29 cellular contexts compared by ENCODE assay signal in the genomic region with DNA sequence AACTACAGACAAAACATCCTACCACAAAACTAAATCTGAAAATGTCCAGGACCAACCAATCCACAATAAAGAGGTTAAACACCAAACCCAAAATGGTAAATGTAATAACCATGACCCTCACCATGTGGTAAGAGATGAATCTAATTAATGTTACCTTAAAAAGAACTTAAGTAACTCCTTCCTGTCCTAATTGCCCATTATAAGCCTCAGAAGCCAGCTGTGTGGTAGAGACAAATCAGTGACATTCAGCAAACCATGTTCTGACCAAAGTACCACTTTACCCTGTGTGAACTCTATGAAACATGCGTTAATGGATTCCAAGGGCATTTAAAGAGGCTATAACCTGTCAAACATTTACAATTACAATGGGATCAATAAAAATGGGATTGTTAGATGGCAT. TPM values are rescaled to one million over a fixed set of nuclear protein-coding genes. Genes with fewer than 3 reads are reported as not detected.
DNase-seq lines count a peak whose midpoint lies in the region; ATAC-seq and TF ChIP-seq lines count a peak whose summit lies in the region.
"Had no signal": no experiment of that assay in that cellular context is flagged by ENCODE, and none has a peak within 500 bp of the region (broad histone marks: within the 10 kb centered on the region; RNA-seq: fewer than 3 reads in every experiment).

No MANE protein-coding gene starts in this region.

- TF ChIP-seq CTCF in A673 (conservative IDR thresholded peaks at IDR 0.05; ENCODE audit: low read depth, low read length) (no peak), GM06990 (IDR thresholded peaks at IDR 0.05; ENCODE audit: insufficient read depth, low read length, poor library complexity, severe bottlenecking) (no peak), neural cell (IDR thresholded peaks at IDR 0.05; ENCODE audit: poor library complexity, severe bottlenecking) (no peak), GM23338 (conservative IDR thresholded peaks at IDR 0.05; ENCODE audit: low read depth in 2 of 2) (no peak)

- no peaks in the 10 kb centered on the region for H3K4me1 Mint-ChIP-seq in activated CD4-positive, alpha-beta T cell treated with anti-CD3 and anti-CD28 coated beads, Interleukin-2, amount 10 ng/mL, durations not matched to agents 7 days and 5 days
- H3K4me1 Mint-ChIP-seq in GM23338: no peaks in the 10 kb centered on the region
- H3K4me1 Mint-ChIP-seq: activated CD4-positive, alpha-beta memory T cell treated with anti-CD3 and anti-CD28 coated beads, Interleukin-2, amount 10 ng/mL, durations not matched to agents 7 days and 5 days had no signal

- H3F3A ChIP-seq in neural cell (ENCODE audit: insufficient read depth, low read length, poor library complexity, severe bottlenecking): no peaks in the 10 kb centered on the region
- H3F3A ChIP-seq in GM23338 (replicated peaks; ENCODE audit: low read depth): no peaks in the 10 kb centered on the region

- no peak overlapping the region for H3K27ac Mint-ChIP-seq in activated CD4-positive, alpha-beta T cell treated with anti-CD3 and anti-CD28 coated beads, Interleukin-2, amount 10 ng/mL, durations not matched to agents 7 days and 5 days
- no peak overlapping the region; the same call in 1 of the 2 replicates for H3K27ac Mint-ChIP-seq in GM23338
- H3K27ac Mint-ChIP-seq: activated CD4-positive, alpha-beta memory T cell treated with anti-CD3 and anti-CD28 coated beads, Interleukin-2, amount 10 ng/mL, durations not matched to agents 7 days and 5 days; CD8-positive, alpha-beta T cell had no signal

- H3K4me1 ChIP-seq in A673 (ENCODE audit: insufficient read depth, low read length, poor library complexity, severe bottlenecking): peaks cover 37% of the 10 kb centered on the region
- H3K4me1 ChIP-seq in GM23338 (ENCODE audit: insufficient read depth): no peaks in the 10 kb centered on the region

- peak; percentile 29 for TF ChIP-seq EP300 in neural cell (conservative IDR thresholded peaks at IDR 0.05; ENCODE audit: poor library complexity, severe bottlenecking)

- H3K9me2 ChIP-seq in neural cell (ENCODE audit: insufficient read depth, low read length) (no peaks in the 10 kb centered on the region), GM23338 (ENCODE audit: insufficient read depth) (peaks cover 10% of the 10 kb centered on the region; the same call in 1 of the 2 replicates)

- no peaks in the 10 kb centered on the region for H3K36me3 ChIP-seq in A673 (ENCODE audit: insufficient read depth, low read length, poor library complexity, severe bottlenecking)
- no peaks in the 10 kb centered on the region for H3K36me3 ChIP-seq in GM06990 (ENCODE audit: control insufficient read depth, insufficient read depth, low read length)
- H3K36me3 ChIP-seq in neural cell (ENCODE audit: insufficient read depth, low read length): no peaks in the 10 kb centered on the region
- H3K36me3 ChIP-seq in GM23338 (ENCODE audit: insufficient read depth): no peaks in the 10 kb centered on the region
- H3K36me3 ChIP-seq: BE2C, left ventricle myocardium inferior, thoracic aorta had no signal

- POLR2A ChIA-PET in A673 (lab: Charles Lee; ENCODE audit: low non-redundant PET): no interaction called here
- POLR2A ChIA-PET in activated CD4-positive, alpha-beta T cell treated with anti-CD3 and anti-CD28 coated beads, Interleukin-2, amount 10 ng/mL, durations not matched to agents 7 days and 5 days (lab: Charles Lee): no interaction called here

- H3K27me3 Mint-ChIP-seq in activated CD4-positive, alpha-beta T cell treated with anti-CD3 and anti-CD28 coated beads, Interleukin-2, amount 10 ng/mL, durations not matched to agents 7 days and 5 days: no peaks in the 10 kb centered on the region
- H3K27me3 Mint-ChIP-seq in GM23338 (ENCODE audit: insufficient read depth, low read depth, poor library complexity): no peaks in the 10 kb centered on the region
- H3K27me3 Mint-ChIP-seq: activated CD4-positive, alpha-beta memory T cell treated with anti-CD3 and anti-CD28 coated beads, Interleukin-2, amount 10 ng/mL, durations not matched to agents 7 days and 5 days had no signal

- H3K27me3 ChIP-seq in A673 (replicated peaks; ENCODE audit: insufficient read depth, low read depth, low read length, poor library complexity): no peaks in the 10 kb centered on the region
- no peaks in the 10 kb centered on the region for H3K27me3 ChIP-seq in GM06990 (replicated peaks; ENCODE audit: control insufficient read depth, insufficient read depth, low read length)
- no peaks in the 10 kb centered on the region for H3K27me3 ChIP-seq in neural cell (ENCODE audit: insufficient read depth, low read depth, low read length)
- no peaks in the 10 kb centered on the region for H3K27me3 ChIP-seq in GM23338 (ENCODE audit: insufficient read depth)
- H3K27me3 ChIP-seq: BE2C had no signal

- H3K4me3 Mint-ChIP-seq in activated CD4-positive, alpha-beta T cell treated with anti-CD3 and anti-CD28 coated beads, Interleukin-2, amount 10 ng/mL, durations not matched to agents 7 days and 5 days: no peak overlapping the region
- no peak overlapping the region for H3K4me3 Mint-ChIP-seq in GM23338
- H3K4me3 Mint-ChIP-seq: activated CD4-positive, alpha-beta memory T cell treated with anti-CD3 and anti-CD28 coated beads, Interleukin-2, amount 10 ng/mL, durations not matched to agents 7 days and 5 days; CD8-positive, alpha-beta T cell had no signal

- H3K79me2 ChIP-seq in neural cell (replicated peaks; ENCODE audit: insufficient read depth, low read length) (no peaks in the 10 kb centered on the region), GM23338 (replicated peaks; ENCODE audit: insufficient read depth) (no peaks in the 10 kb centered on the region)

- H3K27ac ChIP-seq in A673 (ENCODE audit: low read depth, low read length, poor library complexity, severe bottlenecking) (no peak overlapping the region), neural cell (ENCODE audit: low read length) (no peak overlapping the region), GM23338 (ENCODE audit: low read depth) (no peak overlapping the region)
- H3K27ac ChIP-seq: coronary artery, left ventricle myocardium inferior, PC-9, thoracic aorta had no signal

- H3K9me3 Mint-ChIP-seq in activated CD4-positive, alpha-beta T cell treated with anti-CD3 and anti-CD28 coated beads, Interleukin-2, amount 10 ng/mL, durations not matched to agents 7 days and 5 days: no peaks in the 10 kb centered on the region
- H3K9me3 Mint-ChIP-seq in GM23338: no peaks in the 10 kb centered on the region
- H3K9me3 Mint-ChIP-seq: CD8-positive, alpha-beta T cell had no signal

- no peak overlapping the region for H3K4me2 ChIP-seq in neural cell (ENCODE audit: low read length)
- H3K4me2 ChIP-seq in GM23338: no peak overlapping the region
- H3K4me2 ChIP-seq: PC-9 had no signal

- BruUV-seq in A673 (replicated peaks; lab: Mats Ljungman, UMichigan): no TSS peak

- intact Hi-C loops in A673 (cut with micrococcal nuclease; ENCODE audit: unreplicated experiment): no loop called here

- no peak for ATAC-seq in GM23338
- ATAC-seq: CD8-positive, alpha-beta T cell; right cardiac atrium; stimulated activated naive CD8-positive, alpha-beta T cell treated with anti-CD3 and anti-CD28 coated beads, Interleukin-15, Interleukin-2, amounts not matched to agents 100 U/mL and 50 U/mL, for 24 hours had no signal

- no peaks in the 10 kb centered on the region for H3K9me3 ChIP-seq in A673 (ENCODE audit: low read depth, low read length, poor library complexity, severe bottlenecking)
- H3K9me3 ChIP-seq in neural cell (ENCODE audit: low read length): no peaks in the 10 kb centered on the region
- H3K9me3 ChIP-seq: BE2C, left ventricle myocardium inferior, thoracic aorta had no signal

- H2AFZ ChIP-seq in neural cell (ENCODE audit: low read depth, low read length) (no peak overlapping the region), GM23338 (no peak overlapping the region)
- H2AFZ ChIP-seq: PC-9 had no signal

- H3K36me3 Mint-ChIP-seq in activated CD4-positive, alpha-beta T cell treated with anti-CD3 and anti-CD28 coated beads, Interleukin-2, amount 10 ng/mL, durations not matched to agents 7 days and 5 days (ENCODE audit: low read depth): no peaks in the 10 kb centered on the region
- H3K36me3 Mint-ChIP-seq in GM23338 (ENCODE audit: low read depth): no peaks in the 10 kb centered on the region
- H3K36me3 Mint-ChIP-seq: CD8-positive, alpha-beta T cell had no signal

- H3K9ac ChIP-seq in neural cell (ENCODE audit: low read length): no peak overlapping the region

- peak; percentile 39 for DNase-seq in A673 (ENCODE audit: low spot score)
- peak; percentile 28 for DNase-seq in GM06990 (ENCODE audit: extremely low read depth, insufficient read length)
- peak; percentile 68 for DNase-seq in NCI-H82 treated with DMSO at 0.1 percent for 48 hours (lab: John Stamatoyannopoulos, UW; ENCODE audit: unreplicated experiment)
- no peak for DNase-seq in activated CD4-positive, alpha-beta T cell treated with anti-CD3 and anti-CD28 coated beads, Interleukin-2, amount 10 ng/mL, durations not matched to agents 7 days and 5 days
- no peak for DNase-seq in GM23338 (ENCODE audit: low spot score)
- DNase-seq in NCI-H526 (lab: John Stamatoyannopoulos, UW): no peak
- DNase-seq: activated CD4-positive, alpha-beta memory T cell treated with anti-CD3 and anti-CD28 coated beads, Interleukin-2, amount 10 ng/mL, durations not matched to agents 7 days and 5 days; activated CD4-positive, CD25-positive, alpha-beta regulatory T cell treated with anti-CD3 and anti-CD28 coated beads, Interleukin-2, amount 50 U/mL, for 72 hours; activated CD8-positive, alpha-beta memory T cell treated with anti-CD3 and anti-CD28 coated beads, Interleukin-2, amount 50 U/mL, for 4 hours; activated naive CD4-positive, alpha-beta T cell treated with Interleukin-2 at 50 U/mL for 16 hours; BE2C; CD8-positive, alpha-beta T cell; effector memory CD4-positive, alpha-beta T cell; head of caudate nucleus; IMR-90; islet precursor cell; left ventricle myocardium inferior; mesenchymal stem cell; NCI-H2081 treated with DMSO at 0.1 percent for 48 hours; NCI-H446; PC-9; right cardiac atrium; stimulated activated CD4-positive, alpha-beta T cell treated with anti-CD3 and anti-CD28 coated beads, Interleukin-2, amount 100 ng/mL, for 24 hours; stimulated activated naive CD8-positive, alpha-beta T cell treated with anti-CD3 and anti-CD28 coated beads, Interleukin-15, Interleukin-2, amounts not matched to agents 100 U/mL and 50 U/mL, for 24 hours; T-helper 2 cell had no signal

- CTCF ChIA-PET in A673 (lab: Charles Lee): no interaction called here
- CTCF ChIA-PET in activated CD4-positive, alpha-beta T cell treated with anti-CD3 and anti-CD28 coated beads, Interleukin-2, amount 10 ng/mL, durations not matched to agents 7 days and 5 days (lab: Charles Lee): no interaction called here

- H3K4me3 ChIP-seq in A673 (ENCODE audit: low read depth, low read length, poor library complexity, severe bottlenecking) (no peak overlapping the region), GM06990 (replicated peaks; ENCODE audit: low read depth, low read length) (no peak overlapping the region), neural cell (ENCODE audit: low read length) (no peak overlapping the region), GM23338 (no peak overlapping the region)
- H3K4me3 ChIP-seq: coronary artery, left ventricle myocardium inferior, PC-9, thoracic aorta had no signal

- no peaks in the 10 kb centered on the region for H4K20me1 ChIP-seq in neural cell (ENCODE audit: insufficient read depth)
- no peaks in the 10 kb centered on the region for H4K20me1 ChIP-seq in GM23338 (replicated peaks; ENCODE audit: insufficient read depth)

- TF ChIP-seq RAD21 in neural cell (conservative IDR thresholded peaks at IDR 0.05): no peak

RNA-seq across cellular contexts. Expression of a gene that starts 25.0 kb away (rescaled TPM):
- total RNA-seq in A673 (2021): 28.3 and 29.0 TPM in 2 replicates
- 0.32 and 0.54 TPM in 2 replicates for polyA plus RNA-seq in neural cell
- polyA minus RNA-seq in neural cell: 1.3 and 1.7 TPM in 2 replicates
- total RNA-seq in activated CD4-positive, alpha-beta T cell treated with anti-CD3 and anti-CD28 coated beads, Interleukin-2, amount 10 ng/mL, durations not matched to agents 7 days and 5 days: not detected
- total RNA-seq in GM23338 (2014; rRNA removed; shearing (Covaris generic)): 2.9 and 3.8 TPM in 2 replicates
- polyA plus RNA-seq in GM23338 (2016; fragmentation: Nextera tagmentation; extraction: Ambion mirVana): 0.66 and 1.0 TPM in 2 replicates
- total RNA-seq: activated CD4-positive, alpha-beta memory T cell treated with anti-CD3 and anti-CD28 coated beads, Interleukin-2, amount 10 ng/mL, durations not matched to agents 7 days and 5 days; CD8-positive, alpha-beta T cell; G401 had no signal

Comparison
In these comparisons a context has a peak if more than half of its experiments do, and no peak if none do; other contexts are left out.
1. DNase-seq: peak in A673 (single experiment), GM06990 (single experiment) and NCI-H82 treated with DMSO at 0.1 percent for 48 hours (single experiment); none in activated CD4-positive, alpha-beta T cell treated with anti-CD3 and anti-CD28 coated beads, Interleukin-2, amount 10 ng/mL, durations not matched to agents 7 days and 5 days (single experiment), GM23338 (single experiment) and NCI-H526 (0 of 2).